Comparison of ENCODE assay signal across 9 cellular contexts in genomic region chr3:57597973-57598351, GRCh38. TPM values are rescaled to one million over a fixed set of nuclear protein-coding genes. Genes with fewer than 3 reads are reported as not detected.
DNase-seq lines count a peak whose midpoint lies in the region; ATAC-seq, FAIRE-seq and TF ChIP-seq lines count a peak whose summit lies in the region.
"Had no signal": no experiment of that assay in that cellular context is flagged by ENCODE, and none has a peak within 500 bp of the region (broad histone marks: within the 10 kb centered on the region; RNA-seq: fewer than 3 reads in every experiment).

No MANE protein-coding gene starts in this region.

- peak overlapping the region; percentile 93 for H3K9ac ChIP-seq in PC-3 (ENCODE audit: low read length)

- POLR2A ChIA-PET in PC-3 (lab: Charles Lee; ENCODE audit: unreplicated experiment) = interaction anchor here (0.6 to 0.8 kb wide), 4 partner anchors 117 to 365 kb away, joined by 3 to 6 read pairs (median 4); partner anchors contain the start of gene SLMAP

- intact Hi-C loops in PC-3 (cut with micrococcal nuclease) = loop anchor here (1.0 to 10.0 kb wide), 5 partner anchors 15 to 423 kb away; partner anchors contain the start of genes DENND6A and PDE12

- DNase-seq in GF-D8 (lab: John Stamatoyannopoulos, UW) = peak; percentile 79
- peak; percentile 55 for DNase-seq in PC-3
- DNase-seq in natural killer cell treated with Interleukin-12 subunit alpha and Interleukin-12 subunit beta and Interleukin-15 and Interleukin-18, amount 100 ng/mL, for 72 hours (ENCODE audit: low spot score) = no peak
- DNase-seq in D721Med (ENCODE audit: insufficient read length, low spot score) = no peak
- DNase-seq in COLO829 (ENCODE audit: low spot score) = no peak
- DNase-seq in medulla oblongata (ENCODE audit: extremely low spot score) = no peak
- DNase-seq in DMS79 treated with DMSO at 0.1 percent for 48 hours (lab: John Stamatoyannopoulos, UW) = no peak

- peaks cover 10% of the 10 kb centered on the region for H3K36me3 Mint-ChIP-seq in natural killer cell treated with Interleukin-12 subunit alpha and Interleukin-12 subunit beta and Interleukin-15 and Interleukin-18, amount 100 ng/mL, for 72 hours

- peaks cover 54% of the 10 kb centered on the region for H3K79me2 ChIP-seq in PC-3 (ENCODE audit: low read length)

- no peaks in the 10 kb centered on the region for H3K27me3 ChIP-seq in PC-3 (ENCODE audit: low read length)

- no peaks in the 10 kb centered on the region for H3K27me3 Mint-ChIP-seq in natural killer cell treated with Interleukin-12 subunit alpha and Interleukin-12 subunit beta and Interleukin-15 and Interleukin-18, amount 100 ng/mL, for 72 hours

- peaks cover 21% of the 10 kb centered on the region for H3K4me1 ChIP-seq in PC-3 (ENCODE audit: insufficient read depth, low read length)

- no peaks in the 10 kb centered on the region for H3F3A ChIP-seq in PC-3 (ENCODE audit: low read length, unreplicated experiment)

- peaks cover 5% of the 10 kb centered on the region; the same call in 1 of the 2 replicates for H3K36me3 ChIP-seq in PC-3 (ENCODE audit: low read depth, low read length)

- peak overlapping the region; percentile 97 for H3K4me2 ChIP-seq in PC-3 (ENCODE audit: low read length)

- peaks cover 38% of the 10 kb centered on the region for H4K20me1 ChIP-seq in PC-3 (ENCODE audit: low read length)

- TF ChIP-seq CTCF in PC-3 (conservative IDR thresholded peaks at IDR 0.05; ENCODE audit: low read depth, low read length) (no peak), D721Med (IDR thresholded peaks at IDR 0.05; ENCODE audit: insufficient read depth, missing control alignments) (no peak)

- H3K9me3 Mint-ChIP-seq in natural killer cell treated with Interleukin-12 subunit alpha and Interleukin-12 subunit beta and Interleukin-15 and Interleukin-18, amount 100 ng/mL, for 72 hours = no peaks in the 10 kb centered on the region

- peak overlapping the region; percentile 98 to 100 for H3K27ac Mint-ChIP-seq in natural killer cell treated with Interleukin-12 subunit alpha and Interleukin-12 subunit beta and Interleukin-15 and Interleukin-18, amount 100 ng/mL, for 72 hours

- BruUV-seq in PC-3 (replicated peaks; lab: Mats Ljungman, UMichigan) = TSS peak; percentile 86

- peak; percentile 12 for ATAC-seq in PC-3
- no peak for ATAC-seq in natural killer cell treated with Interleukin-12 subunit alpha and Interleukin-12 subunit beta and Interleukin-15 and Interleukin-18, amount 100 ng/mL, for 72 hours

- CTCF ChIA-PET in PC-3 (lab: Charles Lee) = no interaction called here

- no peaks in the 10 kb centered on the region for H3K9me2 ChIP-seq in PC-3 (replicated peaks; ENCODE audit: low read length)

- H3K27ac ChIP-seq in PC-3 (ENCODE audit: low read length) = peak overlapping the region; percentile 93
- peak overlapping the region; percentile 92 for H3K27ac ChIP-seq in cingulate gyrus (ENCODE audit: low read depth, low read length)

- H2AFZ ChIP-seq in PC-3 (ENCODE audit: low read length) = peak overlapping the region; percentile 96

- H3K9me3 ChIP-seq in PC-3 (ENCODE audit: low read length) = no peaks in the 10 kb centered on the region

- FAIRE-seq in D721Med (lab: Jason Lieb, UNC) = no peak

- H3K4me1 Mint-ChIP-seq in natural killer cell treated with Interleukin-12 subunit alpha and Interleukin-12 subunit beta and Interleukin-15 and Interleukin-18, amount 100 ng/mL, for 72 hours (ENCODE audit: low read depth in 2 of 2) = peaks cover 28 to 36% of the 10 kb centered on the region in 2 donors

- peak overlapping the region; percentile 85 for H3K4me3 ChIP-seq in PC-3 (ENCODE audit: low read length)

- H3K4me3 Mint-ChIP-seq in natural killer cell treated with Interleukin-12 subunit alpha and Interleukin-12 subunit beta and Interleukin-15 and Interleukin-18, amount 100 ng/mL, for 72 hours = peak overlapping the region; percentile 95

RNA-seq across cellular contexts. Expression of gene ARF4, which starts 0.8 kb away (rescaled TPM):
- total RNA-seq in PC-3 (2014; rRNA removed) = 130 and 135 TPM in 2 replicates
- 100 to 1,000 TPM in 1 of 2 donors, 10 to 100 TPM in 1; 92.7 to 112 TPM for total RNA-seq in natural killer cell treated with Interleukin-12 subunit alpha and Interleukin-12 subunit beta and Interleukin-15 and Interleukin-18, amount 100 ng/mL, for 72 hours

RNA-seq across cellular contexts. Expression of gene PDE12, which starts 41.9 kb away (rescaled TPM):
- 25.3 and 32.3 TPM in 2 replicates for total RNA-seq in PC-3 (2014; rRNA removed)
- total RNA-seq in natural killer cell treated with Interleukin-12 subunit alpha and Interleukin-12 subunit beta and Interleukin-15 and Interleukin-18, amount 100 ng/mL, for 72 hours = 10 to 100 TPM; 29.5 to 30.0 TPM

RNA-seq across cellular contexts. Expression of gene DNAH12, which starts 53.8 kb away (rescaled TPM):
- total RNA-seq in PC-3 (2014; rRNA removed) = 0.07 TPM in 1 of 2 replicates, not detected in the other
- under 1 TPM; 0.05 to 0.33 TPM for total RNA-seq in natural killer cell treated with Interleukin-12 subunit alpha and Interleukin-12 subunit beta and Interleukin-15 and Interleukin-18, amount 100 ng/mL, for 72 hours
- total RNA-seq: SK-MEL-5 had no signal

Comparison
In these comparisons a context has a peak if more than half of its experiments do, and no peak if none do; other contexts are left out.
1. DNase-seq: peak in GF-D8 (single experiment) and PC-3 (single experiment); none in natural killer cell treated with Interleukin-12 subunit alpha and Interleukin-12 subunit beta and Interleukin-15 and Interleukin-18, amount 100 ng/mL, for 72 hours (single experiment), D721Med (single experiment), COLO829 (single experiment), medulla oblongata (single experiment) and DMS79 treated with DMSO at 0.1 percent for 48 hours (single experiment).